ENCODE assay signal across 19 cellular contexts in the genomic region with DNA sequence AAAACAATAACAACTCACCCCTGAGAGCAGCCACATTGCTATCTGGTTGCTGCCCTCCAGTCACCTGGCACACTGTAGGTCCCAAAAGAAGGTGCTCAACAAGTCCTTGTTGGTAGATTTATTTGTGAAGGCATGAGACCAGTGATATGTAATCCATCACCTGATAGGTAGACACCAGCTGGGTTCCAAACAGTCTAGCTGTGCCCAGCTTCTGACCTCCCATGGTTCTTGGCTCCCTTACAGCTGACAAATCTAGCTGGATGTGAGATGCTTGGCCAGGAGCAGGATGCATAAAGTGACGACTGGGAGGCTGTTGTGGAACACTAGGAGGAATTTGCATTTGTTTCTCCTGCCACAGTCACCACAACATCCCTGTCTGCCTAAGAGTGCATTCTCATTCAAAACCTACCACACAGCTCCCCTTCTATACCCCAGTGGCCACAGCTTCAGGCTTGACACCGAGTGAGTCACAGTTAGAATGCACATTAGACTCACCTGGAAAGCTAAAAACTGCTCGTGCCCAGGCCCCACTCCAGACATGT. TPM values are rescaled to one million over a fixed set of nuclear protein-coding genes. Genes with fewer than 3 reads are reported as not detected.
DNase-seq lines count a peak whose midpoint lies in the region; ATAC-seq and TF ChIP-seq lines count a peak whose summit lies in the region.
"Had no signal": no experiment of that assay in that cellular context is flagged by ENCODE, and none has a peak within 500 bp of the region (broad histone marks: within the 10 kb centered on the region; RNA-seq: fewer than 3 reads in every experiment).

No MANE protein-coding gene starts in this region.

- H3K27me3 Mint-ChIP-seq in WTC11 (ENCODE audit: low read depth) = no peaks in the 10 kb centered on the region
- H3K27me3 Mint-ChIP-seq in progenitor cell of endocrine pancreas = peaks cover 26% of the 10 kb centered on the region

- H3K36me3 Mint-ChIP-seq in WTC11 (peaks cover 7% of the 10 kb centered on the region), progenitor cell of endocrine pancreas (ENCODE audit: insufficient read depth) (no peaks in the 10 kb centered on the region)

- H3K9me3 Mint-ChIP-seq in WTC11 = peaks cover 8% of the 10 kb centered on the region
- no peaks in the 10 kb centered on the region for H3K9me3 Mint-ChIP-seq in progenitor cell of endocrine pancreas (ENCODE audit: low read depth)
- H3K9me3 Mint-ChIP-seq: activated CD4-positive, alpha-beta T cell treated with anti-CD3 and anti-CD28 coated beads, Interleukin-2, amount 10 ng/mL, durations not matched to agents 24 days and 14 days; nephron had no signal

- H3K4me3 ChIP-seq in iPS-20b (ENCODE audit: low read length) = peak overlapping the region; percentile 17; the same call in 1 of the 2 replicates
- no peak overlapping the region for H3K4me3 ChIP-seq in upper lobe of right lung
- H3K4me3 ChIP-seq: hepatocyte, right lobe of liver had no signal

- peaks cover 34% of the 10 kb centered on the region for H3K4me1 ChIP-seq in iPS-20b (ENCODE audit: insufficient read depth, low read length)
- no peaks in the 10 kb centered on the region for H3K4me1 ChIP-seq in upper lobe of right lung
- H3K4me1 ChIP-seq: right lobe of liver had no signal

- no peak overlapping the region for H3K9ac ChIP-seq in iPS-20b (ENCODE audit: low read depth, low read length)

- no peaks in the 10 kb centered on the region for H3K9me3 ChIP-seq in iPS-20b (ENCODE audit: insufficient read depth, low read depth, low read length)
- H3K9me3 ChIP-seq in upper lobe of right lung = no peaks in the 10 kb centered on the region
- H3K9me3 ChIP-seq: right lobe of liver had no signal

- no peaks in the 10 kb centered on the region for H3K36me3 ChIP-seq in iPS-20b (ENCODE audit: insufficient read depth, low read depth, low read length)
- no peaks in the 10 kb centered on the region for H3K36me3 ChIP-seq in upper lobe of right lung
- H3K36me3 ChIP-seq: right lobe of liver had no signal

- POLR2A ChIA-PET in WTC11 (lab: Charles Lee) = interaction anchor here (1.5 kb wide), 1 partner anchor 16 kb away, joined by 3 read pairs; no protein-coding TSS in a partner anchor

- H3K4me1 Mint-ChIP-seq in WTC11 = peaks cover 56% of the 10 kb centered on the region
- peaks cover 6% of the 10 kb centered on the region for H3K4me1 Mint-ChIP-seq in progenitor cell of endocrine pancreas (ENCODE audit: low read depth)
- H3K4me1 Mint-ChIP-seq: activated CD4-positive, alpha-beta T cell treated with anti-CD3 and anti-CD28 coated beads, Interleukin-2, amount 10 ng/mL, durations not matched to agents 24 days and 14 days had no signal

- intact Hi-C loops in upper lobe of right lung (cut with DNase I) = no loop called here

- H3K27ac ChIP-seq in iPS-20b (ENCODE audit: low read length) (peak overlapping the region; percentile 41), upper lobe of right lung (no peak overlapping the region)
- H3K27ac ChIP-seq: hepatocyte, right lobe of liver had no signal

- H3K27ac Mint-ChIP-seq in WTC11 = peak overlapping the region; percentile 79
- H3K27ac Mint-ChIP-seq in progenitor cell of endocrine pancreas = no peak overlapping the region
- H3K27ac Mint-ChIP-seq: activated CD4-positive, alpha-beta T cell treated with anti-CD3 and anti-CD28 coated beads, Interleukin-2, amount 10 ng/mL, durations not matched to agents 24 days and 14 days had no signal

- CTCF ChIA-PET in WTC11 (lab: Charles Lee) = interaction anchor here (1.0 to 1.7 kb wide), 2 partner anchors 372 to 482 kb away, joined by 4 read pairs; no protein-coding TSS in a partner anchor

- H3K4me3 Mint-ChIP-seq in WTC11 = peak overlapping the region; percentile 7; the same call in 1 of the 2 replicates
- H3K4me3 Mint-ChIP-seq in progenitor cell of endocrine pancreas (ENCODE audit: low read depth) = no peak overlapping the region
- H3K4me3 Mint-ChIP-seq: activated CD4-positive, alpha-beta T cell treated with anti-CD3 and anti-CD28 coated beads, Interleukin-2, amount 10 ng/mL, durations not matched to agents 24 days and 14 days; nephron had no signal

- ATAC-seq in WTC11 = peak; percentile 92
- peak; percentile 69 for ATAC-seq in upper lobe of right lung
- no peak for ATAC-seq in GM21423 (IDR thresholded peaks at IDR 0.05; ENCODE audit: unreplicated experiment)
- ATAC-seq: right lobe of liver had no signal

- DNase-seq in NCI-H510A treated with DMSO at 0.1 percent for 48 hours (lab: John Stamatoyannopoulos, UW) (peak; percentile 57), NCI-H510A (lab: John Stamatoyannopoulos, UW) (no peak), WTC11 (ENCODE audit: low spot score) (peak; percentile 22), upper lobe of right lung (no peak), progenitor cell of endocrine pancreas (ENCODE audit: low spot score, unreplicated experiment) (no peak), AG08395 (ENCODE audit: low spot score) (no peak)
- DNase-seq: activated CD4-positive, alpha-beta T cell treated with anti-CD3 and anti-CD28 coated beads, Interleukin-2, amount 10 ng/mL, durations not matched to agents 24 days and 14 days; erythroblast; GDM1; MV-4-11; NK-92 treated with Interleukin-12 subunit alpha and Interleukin-12 subunit beta, amount 100 ng/mL, for 24 hours; right lobe of liver; SHP77; stimulated activated CD4-positive, alpha-beta T cell treated with anti-CD3 and anti-CD28 coated beads, Interleukin-4, amount 100 ng/mL, for 1 hour; T1000 had no signal

- peaks cover under 1% of the 10 kb centered on the region; the same call in 1 of the 2 replicates for H3K27me3 ChIP-seq in iPS-20b (ENCODE audit: insufficient read depth, low read length)
- no peaks in the 10 kb centered on the region for H3K27me3 ChIP-seq in upper lobe of right lung
- H3K27me3 ChIP-seq: right lobe of liver had no signal

- TF ChIP-seq CTCF in WTC11 (IDR thresholded peaks at IDR 0.05) (no peak), upper lobe of right lung (IDR thresholded peaks at IDR 0.05) (no peak), progenitor cell of endocrine pancreas (IDR thresholded peaks at IDR 0.05; ENCODE audit: unreplicated experiment) (no peak)

TF ChIP-seq in WTC11, 78 proteins besides CTCF, POLR2A, EP300 and RAD21 (continues in another document):
- TF ChIP-seq E2F4 (CRISPR knock-in tag; IDR thresholded peaks at IDR 0.05; ENCODE audit: borderline replicate concordance, low read depth) (no peak), NFE2L1 (CRISPR knock-in tag; IDR thresholded peaks at IDR 0.05) (no peak), ATF1 (CRISPR knock-in tag; IDR thresholded peaks at IDR 0.05) (no peak), ETV6 (CRISPR knock-in tag; IDR thresholded peaks at IDR 0.05) (no peak), ZBTB21 (CRISPR knock-in tag; IDR thresholded peaks at IDR 0.05; ENCODE audit: borderline replicate concordance) (no peak), MAX (CRISPR knock-in tag; IDR thresholded peaks at IDR 0.05) (no peak), GTF2I (CRISPR knock-in tag; conservative IDR thresholded peaks at IDR 0.05) (no peak), IRF2 (CRISPR knock-in tag; IDR thresholded peaks at IDR 0.05; ENCODE audit: borderline replicate concordance, low read depth) (no peak), ZNF671 (CRISPR knock-in tag; IDR thresholded peaks at IDR 0.05) (no peak), ZBTB43 (CRISPR knock-in tag; IDR thresholded peaks at IDR 0.05) (no peak)
- TF ChIP-seq, protein P1, sequence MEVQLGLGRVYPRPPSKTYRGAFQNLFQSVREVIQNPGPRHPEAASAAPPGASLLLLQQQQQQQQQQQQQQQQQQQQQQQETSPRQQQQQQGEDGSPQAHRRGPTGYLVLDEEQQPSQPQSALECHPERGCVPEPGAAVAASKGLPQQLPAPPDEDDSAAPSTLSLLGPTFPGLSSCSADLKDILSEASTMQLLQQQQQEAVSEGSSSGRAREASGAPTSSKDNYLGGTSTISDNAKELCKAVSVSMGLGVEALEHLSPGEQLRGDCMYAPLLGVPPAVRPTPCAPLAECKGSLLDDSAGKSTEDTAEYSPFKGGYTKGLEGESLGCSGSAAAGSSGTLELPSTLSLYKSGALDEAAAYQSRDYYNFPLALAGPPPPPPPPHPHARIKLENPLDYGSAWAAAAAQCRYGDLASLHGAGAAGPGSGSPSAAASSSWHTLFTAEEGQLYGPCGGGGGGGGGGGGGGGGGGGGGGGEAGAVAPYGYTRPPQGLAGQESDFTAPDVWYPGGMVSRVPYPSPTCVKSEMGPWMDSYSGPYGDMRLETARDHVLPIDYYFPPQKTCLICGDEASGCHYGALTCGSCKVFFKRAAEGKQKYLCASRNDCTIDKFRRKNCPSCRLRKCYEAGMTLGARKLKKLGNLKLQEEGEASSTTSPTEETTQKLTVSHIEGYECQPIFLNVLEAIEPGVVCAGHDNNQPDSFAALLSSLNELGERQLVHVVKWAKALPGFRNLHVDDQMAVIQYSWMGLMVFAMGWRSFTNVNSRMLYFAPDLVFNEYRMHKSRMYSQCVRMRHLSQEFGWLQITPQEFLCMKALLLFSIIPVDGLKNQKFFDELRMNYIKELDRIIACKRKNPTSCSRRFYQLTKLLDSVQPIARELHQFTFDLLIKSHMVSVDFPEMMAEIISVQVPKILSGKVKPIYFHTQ (CRISPR knock-in tag; IDR thresholded peaks at IDR 0.05) = no peak

RNA-seq across cellular contexts. Expression of gene VLDLR, which starts 7.8 kb away (rescaled TPM):
- total RNA-seq in WTC11 (2021) (40.8 to 57.1 TPM (median 56.6 TPM) in 3 replicates), upper lobe of right lung (23.1 TPM), progenitor cell of endocrine pancreas (8.1 and 9.9 TPM in 2 replicates)

Comparison
In these comparisons a context has a peak if more than half of its experiments do, and no peak if none do; other contexts are left out.
1. DNase-seq: peak in NCI-H510A treated with DMSO at 0.1 percent for 48 hours (single experiment) and WTC11 (single experiment); none in NCI-H510A (single experiment), upper lobe of right lung (single experiment), progenitor cell of endocrine pancreas (single experiment) and AG08395 (single experiment).